15 cellular contexts compared by ENCODE assay signal in genomic region chr16:53958481-53958880, GRCh38.
"Had no signal": no experiment of that assay in that cellular context is flagged by ENCODE, and none has a peak within 500 bp of the region (broad histone marks: within the 10 kb centered on the region; RNA-seq: fewer than 3 reads in every experiment).

No MANE protein-coding gene starts in this region.

- H3K36me3 ChIP-seq: upper lobe of right lung had no signal

- H3K9me3 ChIP-seq: upper lobe of right lung had no signal

- ATAC-seq: activated CD4-positive, alpha-beta T cell treated with anti-CD3 and anti-CD28 coated beads for 36 hours; activated T-cell treated with anti-CD3 and anti-CD28 coated beads, Interleukin-2, amount 50 U/mL, for 4 hours; esophagus mucosa; left lobe of liver; natural killer cell treated with Interleukin-12 subunit alpha and Interleukin-12 subunit beta and Interleukin-15 and Interleukin-18, amount 100 ng/mL, for 72 hours; sciatic nerve; stimulated activated naive CD8-positive, alpha-beta T cell treated with anti-CD3 and anti-CD28 coated beads, Interleukin-15, amount 100 ng/mL, for 72 hours; upper lobe of right lung had no signal

- DNase-seq: activated CD4-positive, alpha-beta memory T cell treated with anti-CD3 and anti-CD28 coated beads, Interleukin-2, amount 10 ng/mL, durations not matched to agents 7 days and 5 days; activated CD4-positive, alpha-beta T cell treated with anti-CD3 and anti-CD28 coated beads for 36 hours; activated effector memory CD4-positive, alpha-beta T cell treated with Interleukin-2 at 50 U/mL for 16 hours; activated naive CD4-positive, alpha-beta T cell treated with anti-CD3 and anti-CD28 coated beads, Interleukin-2, amount 50 U/mL, for 16 hours; activated T-cell treated with anti-CD3 and anti-CD28 coated beads, Interleukin-2, amount 50 U/mL, for 4 hours; cerebellar nuclear complex; foreskin fibroblast; mesendoderm; SIG-M5; stimulated activated naive CD8-positive, alpha-beta T cell treated with anti-CD3 and anti-CD28 coated beads, Interleukin-15, amount 100 ng/mL, for 72 hours; upper lobe of right lung had no signal

- H3K27ac ChIP-seq: upper lobe of right lung had no signal

- H3K27me3 ChIP-seq: upper lobe of right lung had no signal

- H3K4me3 ChIP-seq: upper lobe of right lung had no signal

- H3K4me1 ChIP-seq: upper lobe of right lung had no signal
